ENCODE assay signal across 21 cellular contexts in the genomic region with DNA sequence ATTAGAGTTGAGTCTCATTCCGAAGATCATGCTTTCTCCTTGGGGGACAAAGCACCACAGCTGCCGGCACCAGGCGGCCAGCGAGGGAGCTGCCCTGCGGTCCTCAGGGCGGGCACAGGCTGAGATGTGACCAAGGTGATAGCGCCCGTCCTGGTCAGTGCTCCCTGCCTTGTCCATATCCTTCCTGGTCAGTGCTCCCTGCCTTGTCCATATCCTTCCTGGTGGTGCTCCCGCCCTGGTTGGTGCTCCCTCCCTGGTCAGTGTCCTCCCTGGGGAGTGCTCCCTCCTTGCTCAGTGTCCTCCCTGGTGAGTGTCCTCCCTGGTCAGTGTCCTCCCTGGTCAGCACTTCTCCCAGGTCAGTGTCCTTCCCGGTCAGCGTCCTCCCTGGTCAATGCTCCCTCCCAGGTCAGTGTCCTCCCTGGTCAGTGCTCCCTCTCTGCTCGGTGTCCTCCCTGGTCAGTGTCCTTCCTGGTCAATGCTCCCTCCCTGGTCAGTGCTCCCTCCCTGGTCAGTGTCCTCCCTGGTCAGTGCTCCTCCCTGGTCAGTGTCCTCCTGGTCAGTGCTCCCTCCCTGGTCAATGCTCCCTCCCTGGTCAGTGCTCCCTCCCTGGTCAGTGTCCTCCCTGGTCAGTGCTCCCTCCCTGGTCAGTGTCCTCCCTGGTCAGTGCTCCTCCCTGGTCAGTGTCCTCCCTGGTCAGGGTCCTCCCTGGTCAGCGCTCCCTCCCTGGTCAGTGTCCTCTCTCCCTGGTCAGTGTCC.
"Had no signal": no experiment of that assay in that cellular context is flagged by ENCODE, and none has a peak within 500 bp of the region (broad histone marks: within the 10 kb centered on the region; RNA-seq: fewer than 3 reads in every experiment).

No MANE protein-coding gene starts in this region.

- ATAC-seq: activated CD8-positive, alpha-beta T cell treated with anti-CD3 and anti-CD28 coated beads, Interleukin-2, amount 10 ng/mL, durations not matched to agents 7 days and 5 days; foreskin keratinocyte; naive thymus-derived CD8-positive, alpha-beta T cell; right cardiac atrium; stimulated activated naive CD8-positive, alpha-beta T cell treated with anti-CD3 and anti-CD28 coated beads, Interleukin-15, amount 100 ng/mL, for 72 hours had no signal

- H3K27me3 ChIP-seq: foreskin keratinocyte, pancreas, tibial artery, vagina had no signal

- FAIRE-seq: keratinocyte, pancreas, TTC549 had no signal

- H3K27ac ChIP-seq: foreskin keratinocyte, pancreas, tibial artery, vagina, WERI-Rb-1 had no signal

- H3K36me3 ChIP-seq: pancreas, vagina, WERI-Rb-1 had no signal

- H3K4me3 ChIP-seq: lung, pancreas, tibial artery, vagina had no signal

- DNase-seq: activated CD4-positive, alpha-beta T cell treated with anti-CD3 and anti-CD28 coated beads for 1 hour; activated CD4-positive, alpha-beta T cell treated with anti-CD3 and anti-CD28 coated beads, Interleukin-2, amount 50 U/mL, for 1 hour; activated CD8-positive, alpha-beta T cell treated with anti-CD3 and anti-CD28 coated beads, Interleukin-2, amount 10 ng/mL, durations not matched to agents 7 days and 5 days; activated gamma-delta T cell treated with Interleukin-2 at 50 U/mL for 16 hours; activated T-cell treated with anti-CD3 and anti-CD28 coated beads, Interleukin-2, amount 50 U/mL, for 1 hour; caudate nucleus; dermis blood vessel endothelial cell; effector CD8-positive, alpha-beta T cell; erythroblast; foreskin keratinocyte; naive thymus-derived CD8-positive, alpha-beta T cell; stimulated activated CD4-positive, alpha-beta T cell treated with anti-CD3 and anti-CD28 coated beads, Interleukin-1b, Interleukin-23, amount 100 ng/mL, for 48 hours; stimulated activated naive CD8-positive, alpha-beta T cell treated with anti-CD3 and anti-CD28 coated beads, Interleukin-15, amount 100 ng/mL, for 72 hours; tibial artery; WERI-Rb-1 had no signal

- H3K4me1 ChIP-seq: foreskin keratinocyte, pancreas, tibial artery had no signal

- H3K9me3 ChIP-seq: pancreas, tibial artery, vagina had no signal
